In genomic region chr1:232403017-232403714, GRCh38 we compare ENCODE assay signal across 24 cellular contexts.
"Had no signal": no experiment of that assay in that cellular context is flagged by ENCODE, and none has a peak within 500 bp of the region (broad histone marks: within the 10 kb centered on the region; RNA-seq: fewer than 3 reads in every experiment).

No MANE protein-coding gene starts in this region.

- H3K27ac Mint-ChIP-seq: memory B cell; natural killer cell; stimulated activated effector memory CD8-positive, alpha-beta T cell treated with anti-CD3 and anti-CD28 coated beads, Interleukin-12 subunit alpha, Interleukin-12 subunit beta, amount 100 ng/mL, for 72 hours had no signal

- H3K27me3 ChIP-seq: dorsolateral prefrontal cortex, foreskin keratinocyte, gastroesophageal sphincter, hepatocyte, neutrophil, pancreas, stomach, thyroid gland, vagina had no signal

- H3K27ac ChIP-seq: dorsolateral prefrontal cortex, foreskin keratinocyte, gastroesophageal sphincter, hepatocyte, neutrophil, pancreas, stomach, thyroid gland, vagina had no signal

- H3K9me3 ChIP-seq: gastroesophageal sphincter, neutrophil, pancreas, stomach, thyroid gland, vagina had no signal

- H3K36me3 ChIP-seq: pancreas had no signal

- H3K36me3 Mint-ChIP-seq: memory B cell, natural killer cell had no signal

- ATAC-seq: esophagus mucosa; foreskin keratinocyte; gastroesophageal sphincter; left colon; natural killer cell; pancreas; sciatic nerve; stimulated activated effector memory CD8-positive, alpha-beta T cell treated with anti-CD3 and anti-CD28 coated beads, Interleukin-12 subunit alpha, Interleukin-12 subunit beta, amount 100 ng/mL, for 72 hours had no signal

- DNase-seq: central memory CD4-positive, alpha-beta T cell; dorsolateral prefrontal cortex; effector CD8-positive, alpha-beta T cell; foreskin keratinocyte; glutamatergic neuron; left colon; natural killer cell; pancreas; retina; stimulated activated CD4-positive, alpha-beta T cell treated with anti-CD3 and anti-CD28 coated beads, Interleukin-2, amount 100 ng/mL, for 24 hours; stimulated activated CD4-positive, alpha-beta T cell treated with anti-CD3 and anti-CD28 coated beads, Interleukin-4, amount 100 ng/mL, for 24 hours; stimulated activated naive CD4-positive, alpha-beta T cell treated with Interleukin-2 at 50 U/mL for 16 hours; stomach; thyroid gland; trophoblast cell had no signal

- H3K4me3 ChIP-seq: dorsolateral prefrontal cortex, gastroesophageal sphincter, hepatocyte, lung, pancreas, stomach, thyroid gland, vagina had no signal

- H3K4me3 Mint-ChIP-seq: memory B cell; natural killer cell; stimulated activated effector memory CD8-positive, alpha-beta T cell treated with anti-CD3 and anti-CD28 coated beads, Interleukin-12 subunit alpha, Interleukin-12 subunit beta, amount 100 ng/mL, for 72 hours had no signal

- H3K4me1 ChIP-seq: foreskin keratinocyte, gastroesophageal sphincter, pancreas, stomach, thyroid gland, vagina had no signal

- H3K4me1 Mint-ChIP-seq: memory B cell, natural killer cell had no signal

- H3K9me3 Mint-ChIP-seq: natural killer cell; stimulated activated effector memory CD8-positive, alpha-beta T cell treated with anti-CD3 and anti-CD28 coated beads, Interleukin-12 subunit alpha, Interleukin-12 subunit beta, amount 100 ng/mL, for 72 hours had no signal
